14 cellular contexts compared by ENCODE assay signal in the genomic region with DNA sequence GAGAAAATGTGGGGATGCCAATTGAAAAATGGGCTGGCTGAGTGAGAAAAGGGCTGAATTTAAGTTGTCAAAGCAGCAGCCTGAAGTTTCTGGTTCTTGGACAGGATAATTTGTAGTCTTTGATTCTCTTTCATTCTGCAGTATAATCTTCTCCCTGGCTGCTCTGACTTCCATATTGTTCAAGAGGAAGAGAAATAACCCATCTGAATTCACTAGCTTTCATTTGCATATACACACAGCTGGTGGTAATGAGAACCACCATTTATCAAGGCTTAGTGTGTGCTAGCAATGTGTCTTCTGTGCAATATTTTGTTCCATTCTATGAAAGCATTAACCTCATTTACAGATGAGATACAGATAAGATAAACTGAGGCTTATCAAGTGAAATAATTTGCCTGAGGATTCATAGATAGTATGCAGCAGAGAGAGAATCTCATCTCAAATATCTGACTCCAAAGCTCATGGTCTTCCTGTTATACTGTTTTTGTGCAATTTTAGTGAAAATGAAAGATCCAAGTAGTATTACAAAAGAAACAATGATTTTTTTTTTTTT.
DNase-seq lines count a peak whose midpoint lies in the region; ATAC-seq and TF ChIP-seq lines count a peak whose summit lies in the region.
"Had no signal": no experiment of that assay in that cellular context is flagged by ENCODE, and none has a peak within 500 bp of the region (broad histone marks: within the 10 kb centered on the region; RNA-seq: fewer than 3 reads in every experiment).

No MANE protein-coding gene starts in this region.

- H3K36me3 Mint-ChIP-seq in memory B cell (no peaks in the 10 kb centered on the region), chondrocyte (ENCODE audit: low read depth) (no peaks in the 10 kb centered on the region)
- H3K36me3 Mint-ChIP-seq: activated naive CD8-positive, alpha-beta T cell treated with anti-CD3 and anti-CD28 coated beads for 36 hours; immature natural killer cell had no signal

- peak overlapping the region; percentile 62 for H3K27ac Mint-ChIP-seq in memory B cell
- H3K27ac Mint-ChIP-seq in chondrocyte (ENCODE audit: unreplicated experiment): no peak overlapping the region
- H3K27ac Mint-ChIP-seq: activated naive CD8-positive, alpha-beta T cell treated with anti-CD3 and anti-CD28 coated beads for 36 hours; immature natural killer cell had no signal

- no peaks in the 10 kb centered on the region for H3K27me3 ChIP-seq in gastroesophageal sphincter
- H3K27me3 ChIP-seq: right atrium auricular region had no signal

- H3K4me3 Mint-ChIP-seq in memory B cell: no peak overlapping the region
- H3K4me3 Mint-ChIP-seq in chondrocyte (ENCODE audit: unreplicated experiment): no peak overlapping the region
- H3K4me3 Mint-ChIP-seq: activated naive CD8-positive, alpha-beta T cell treated with anti-CD3 and anti-CD28 coated beads for 36 hours; immature natural killer cell had no signal

- H3K9me3 Mint-ChIP-seq in memory B cell (no peaks in the 10 kb centered on the region), chondrocyte (ENCODE audit: low read depth) (no peaks in the 10 kb centered on the region)
- H3K9me3 Mint-ChIP-seq: activated naive CD8-positive, alpha-beta T cell treated with anti-CD3 and anti-CD28 coated beads for 36 hours had no signal

- no peaks in the 10 kb centered on the region for H3K9me3 ChIP-seq in gastroesophageal sphincter
- H3K9me3 ChIP-seq: right atrium auricular region had no signal

- TF ChIP-seq CTCF in gastroesophageal sphincter (IDR thresholded peaks at IDR 0.05) (no peak), chondrocyte (IDR thresholded peaks at IDR 0.05) (no peak)

- ATAC-seq in GM18867 (IDR thresholded peaks at IDR 0.05; ENCODE audit: unreplicated experiment): peak; percentile 94
- ATAC-seq in GM21515 (IDR thresholded peaks at IDR 0.05; ENCODE audit: unreplicated experiment): peak; percentile 79
- ATAC-seq in HG03280 (IDR thresholded peaks at IDR 0.05; ENCODE audit: unreplicated experiment): peak; percentile 85
- ATAC-seq in memory B cell (ENCODE audit: low read depth): peak; percentile 59
- no peak for ATAC-seq in gastroesophageal sphincter

- TF ChIP-seq POLR2A in gastroesophageal sphincter (IDR thresholded peaks at IDR 0.05): no peak

- no peak for TF ChIP-seq EP300 in gastroesophageal sphincter (IDR thresholded peaks at IDR 0.05)

- H3K36me3 ChIP-seq in gastroesophageal sphincter: no peaks in the 10 kb centered on the region
- H3K36me3 ChIP-seq: right atrium auricular region had no signal

- H3K4me3 ChIP-seq in gastroesophageal sphincter: no peak overlapping the region
- H3K4me3 ChIP-seq: right atrium auricular region had no signal

- H3K4me1 ChIP-seq in gastroesophageal sphincter: peaks cover 0 to 10% (median 0%) of the 10 kb centered on the region in 3 donors
- H3K4me1 ChIP-seq: right atrium auricular region had no signal

- H3K4me1 Mint-ChIP-seq in memory B cell (peaks cover 8% of the 10 kb centered on the region), chondrocyte (ENCODE audit: low read depth) (peaks cover 14% of the 10 kb centered on the region)
- H3K4me1 Mint-ChIP-seq: activated naive CD8-positive, alpha-beta T cell treated with anti-CD3 and anti-CD28 coated beads for 36 hours; immature natural killer cell had no signal

- H3K27me3 Mint-ChIP-seq in memory B cell (no peaks in the 10 kb centered on the region), chondrocyte (ENCODE audit: low read depth) (no peaks in the 10 kb centered on the region)
- H3K27me3 Mint-ChIP-seq: activated naive CD8-positive, alpha-beta T cell treated with anti-CD3 and anti-CD28 coated beads for 36 hours had no signal

- DNase-seq in memory B cell (ENCODE audit: low spot score in 2 of 2) (no peak), chondrocyte (ENCODE audit: low spot score) (no peak), SW 1271 (lab: John Stamatoyannopoulos, UW) (no peak)
- DNase-seq in activated CD4-positive, alpha-beta T cell treated with anti-CD3 and anti-CD28 coated beads, Interleukin-2, amount 50 U/mL, for 48 hours: no peak
- DNase-seq: activated naive CD8-positive, alpha-beta T cell treated with anti-CD3 and anti-CD28 coated beads for 36 hours; C1 segment of cervical spinal cord; immature natural killer cell; IMR-90; NCI-H187 treated with DMSO at 0.1 percent for 48 hours had no signal

- no peak overlapping the region for H3K27ac ChIP-seq in gastroesophageal sphincter
- H3K27ac ChIP-seq: right atrium auricular region had no signal
